Comparison of ENCODE assay signal across 8 cellular contexts in genomic region chr18:79508565-79509535, GRCh38.
A peak's percentile ranks its signal among the peaks of the same experiment; 100 is the strongest.
DNase-seq lines count a peak whose midpoint lies in the region; ATAC-seq and FAIRE-seq lines count a peak whose summit lies in the region.

No MANE protein-coding gene starts in this region.

- no peak for FAIRE-seq in small intestine (lab: Jason Lieb, UNC)

- CTCF ChIA-PET in T-cell (lab: Charles Lee): no interaction called here

- H3K9ac ChIP-seq in BLaER1 treated with 17β-estradiol and CSF1 and Interleukin-3, amounts not matched to agents 10 nM and 100 nM: peak overlapping the region in 6 of 11 experiments; percentile 32 to 87 (median 80); a peak in 10 of 22 replicates
- H3K9ac ChIP-seq in mesendoderm (ENCODE audit: low read length): no peak overlapping the region

- H3K79me1 ChIP-seq in mesendoderm (ENCODE audit: low read length): no peaks in the 10 kb centered on the region

- peaks cover 0 to 47% (median 7%) of the 10 kb centered on the region in 11 experiments; a peak in 9 of 22 replicates for H4K20me1 ChIP-seq in BLaER1 treated with 17β-estradiol and CSF1 and Interleukin-3, amounts not matched to agents 10 nM and 100 nM

- POLR2A ChIA-PET in T-cell (lab: Charles Lee): interaction anchor here (0.6 to 1.5 kb wide), 4 partner anchors 8 to 129 kb away, joined by 3 to 8 read pairs (median 4); no protein-coding TSS in a partner anchor

- H3K9me3 ChIP-seq in BLaER1 treated with 17β-estradiol and CSF1 and Interleukin-3, amounts not matched to agents 10 nM and 100 nM (replicated peaks in 1 of 11): no peaks in the 10 kb centered on the region
- no peaks in the 10 kb centered on the region for H3K9me3 ChIP-seq in small intestine (ENCODE audit: control insufficient read depth, low read depth)

- H3K4me1 Mint-ChIP-seq in T-cell: peaks cover 40 to 53% (median 44%) of the 10 kb centered on the region in 3 donors

- H4K5ac ChIP-seq in mesendoderm (ENCODE audit: low read length): no peak overlapping the region

- peak overlapping the region in 3 of 10 experiments; percentile 7 to 57 (median 36); a peak in 2 of 20 replicates for H3K4me3 ChIP-seq in BLaER1 treated with 17β-estradiol and CSF1 and Interleukin-3, amounts not matched to agents 10 nM and 100 nM
- H3K4me3 ChIP-seq in mesendoderm (ENCODE audit: low read length): no peak overlapping the region
- H3K4me3 ChIP-seq in small intestine (ENCODE audit: low read depth in 1 of 2, low read length in 2 of 2): no peak overlapping the region

- ATAC-seq in GM19395 (IDR thresholded peaks at IDR 0.05; ENCODE audit: unreplicated experiment): peak; percentile 40
- no peak for ATAC-seq in T-cell (replicated peaks in 1 of 4)

- H3K23ac ChIP-seq in mesendoderm (ENCODE audit: low read length): no peak overlapping the region

- peak in 2 of 34 experiments; percentile 25 to 31 for DNase-seq in T-cell
- no peak for DNase-seq in mesendoderm
- DNase-seq in small intestine: no peak
- DNase-seq in NCI-H1694 treated with DMSO at 0.1 percent for 48 hours (lab: John Stamatoyannopoulos, UW): no peak
- DNase-seq in stimulated activated naive CD4-positive, alpha-beta T cell (lab: John Stamatoyannopoulos, UW): no peak
- DNase-seq in amniotic stem cell (lab: John Stamatoyannopoulos, UW): no peak

- peaks cover 0 to 8% (median 0%) of the 10 kb centered on the region in 11 experiments; a peak in 2 of 22 replicates for H3K27me3 ChIP-seq in BLaER1 treated with 17β-estradiol and CSF1 and Interleukin-3, amounts not matched to agents 10 nM and 100 nM
- H3K27me3 ChIP-seq in mesendoderm (ENCODE audit: insufficient read depth, low read length, poor library complexity): no peaks in the 10 kb centered on the region
- H3K27me3 ChIP-seq in small intestine (ENCODE audit: control insufficient read depth in 2 of 2, insufficient read depth in 2 of 2, low read length in 2 of 2): no peaks in the 10 kb centered on the region

- H3K36me3 ChIP-seq in BLaER1 treated with 17β-estradiol and CSF1 and Interleukin-3, amounts not matched to agents 10 nM and 100 nM: peaks cover 0 to 25% (median 12%) of the 10 kb centered on the region in 11 experiments; a peak in 15 of 22 replicates
- H3K36me3 ChIP-seq in mesendoderm (ENCODE audit: control insufficient read depth, insufficient read depth, low read length): no peaks in the 10 kb centered on the region
- H3K36me3 ChIP-seq in small intestine (ENCODE audit: control insufficient read depth in 2 of 2, insufficient read depth in 2 of 2, low read length in 2 of 2): no peaks in the 10 kb centered on the region

- H2AK5ac ChIP-seq in mesendoderm (ENCODE audit: low read length): no peak overlapping the region

- H3K27ac Mint-ChIP-seq in T-cell: peak overlapping the region; percentile 28 to 55

- WGBS in mesendoderm (ENCODE audit: extremely low coverage, insufficient coverage, low lambda C conversion rate): no CpG with 5 or more reads among the region's 40 CpGs
- 77 to 81% (median 77%) methylated on average over 39 to 40 of the region's 40 CpGs for WGBS in small intestine, 3 donors

- H3K4me3 Mint-ChIP-seq in T-cell: peak overlapping the region in 2 of 3 donors; percentile 31 to 77

- peak overlapping the region in 3 of 11 experiments; percentile 40 to 97 (median 95); a peak in 6 of 22 replicates for H3K27ac ChIP-seq in BLaER1 treated with 17β-estradiol and CSF1 and Interleukin-3, amounts not matched to agents 10 nM and 100 nM
- H3K27ac ChIP-seq in mesendoderm (ENCODE audit: low read depth, low read length) (no peak overlapping the region), small intestine (ENCODE audit: low read depth in 1 of 2, low read length in 1 of 2) (no peak overlapping the region)

- no peak overlapping the region for H2BK5ac ChIP-seq in mesendoderm (ENCODE audit: low read length)

- H3K79me2 ChIP-seq in mesendoderm (ENCODE audit: control insufficient read depth, insufficient read depth, low read length): no peaks in the 10 kb centered on the region

- no peaks in the 10 kb centered on the region for H3K27me3 Mint-ChIP-seq in T-cell

- no peak overlapping the region for H3K56ac ChIP-seq in mesendoderm (ENCODE audit: low read length)

- peak overlapping the region; percentile 5 for H3K4ac ChIP-seq in mesendoderm (ENCODE audit: low read depth, low read length)

- peak overlapping the region; percentile 94 to 99 (median 98) for H3K4me2 ChIP-seq in BLaER1 treated with 17β-estradiol and CSF1 and Interleukin-3, amounts not matched to agents 10 nM and 100 nM
- no peak overlapping the region for H3K4me2 ChIP-seq in mesendoderm (ENCODE audit: low read length)

- H3K36me3 Mint-ChIP-seq in T-cell: peaks cover 15% of the 10 kb centered on the region

- no peak overlapping the region for H2BK15ac ChIP-seq in mesendoderm (replicated peaks; ENCODE audit: low read depth)

- no peak overlapping the region for H3K18ac ChIP-seq in mesendoderm (ENCODE audit: low read length)

- no peaks in the 10 kb centered on the region for H3K9me3 Mint-ChIP-seq in T-cell

- peaks cover 55 to 59% (median 56%) of the 10 kb centered on the region in 10 experiments for H3K4me1 ChIP-seq in BLaER1 treated with 17β-estradiol and CSF1 and Interleukin-3, amounts not matched to agents 10 nM and 100 nM
- peaks cover 6% of the 10 kb centered on the region for H3K4me1 ChIP-seq in mesendoderm (ENCODE audit: control insufficient read depth, low read depth, low read length)
- no peaks in the 10 kb centered on the region for H3K4me1 ChIP-seq in small intestine (ENCODE audit: control insufficient read depth in 2 of 2, insufficient read depth in 1 of 2, low read depth in 1 of 2, low read length in 1 of 2)

- H4K8ac ChIP-seq in mesendoderm (ENCODE audit: low read depth, low read length): no peak overlapping the region

- H2BK120ac ChIP-seq in mesendoderm (ENCODE audit: low read depth, low read length): no peak overlapping the region
